ENCODE assay signal across 21 cellular contexts in the genomic region with DNA sequence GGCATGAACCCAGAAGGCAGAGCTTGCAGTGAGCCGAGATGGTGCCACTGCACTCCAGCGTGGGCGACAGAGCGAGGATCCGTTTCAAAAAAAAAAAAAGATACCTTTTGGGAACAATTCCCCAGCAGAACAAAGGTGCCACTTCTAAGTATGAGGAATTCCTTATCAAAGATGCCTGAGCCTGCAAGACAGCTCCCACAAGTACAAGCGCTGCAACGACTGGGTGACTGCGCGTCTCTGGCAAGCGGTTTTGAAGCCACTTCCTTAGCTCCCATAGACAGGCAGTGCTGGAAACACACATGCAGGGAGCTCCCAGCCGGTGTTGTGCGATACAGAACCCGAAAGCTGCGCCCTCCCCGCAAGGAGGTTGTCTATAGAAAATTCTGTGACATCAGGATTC.
"Had no signal": no experiment of that assay in that cellular context is flagged by ENCODE, and none has a peak within 500 bp of the region (broad histone marks: within the 10 kb centered on the region; RNA-seq: fewer than 3 reads in every experiment).

No MANE protein-coding gene starts in this region.

- H3K4me1 ChIP-seq: colonic mucosa, parathyroid adenoma had no signal

- H2AFZ ChIP-seq: parathyroid adenoma had no signal

- H3K4me3 Mint-ChIP-seq: activated CD4-positive, alpha-beta T cell treated with anti-CD3 and anti-CD28 coated beads, Interleukin-2, amount 10 ng/mL, durations not matched to agents 7 days and 5 days; activated T-cell treated with anti-CD3 and anti-CD28 coated beads, Interleukin-2, amount 50 U/mL, for 72 hours; central memory CD8-positive, alpha-beta T cell; endodermal cell; naive thymus-derived CD8-positive, alpha-beta T cell; stimulated activated naive CD8-positive, alpha-beta T cell treated with anti-CD3 and anti-CD28 coated beads, Interleukin-15, amount 100 ng/mL, for 72 hours had no signal

- H3K9ac ChIP-seq: parathyroid adenoma had no signal

- H3K4me3 ChIP-seq: ascending aorta, colonic mucosa, lower lobe of right lung, suprapubic skin, upper lobe of left lung had no signal

- H3K36me3 ChIP-seq: ascending aorta, colonic mucosa, lower lobe of right lung, suprapubic skin, upper lobe of left lung had no signal

- ATAC-seq: activated CD4-positive, CD25-positive, alpha-beta regulatory T cell treated with anti-CD3 and anti-CD28 coated beads, Interleukin-2, amount 50 U/mL, for 24 hours; activated T-cell treated with anti-CD3 and anti-CD28 coated beads, Interleukin-2, amount 50 U/mL, for 72 hours; lower lobe of right lung; naive thymus-derived CD8-positive, alpha-beta T cell; stimulated activated naive CD8-positive, alpha-beta T cell treated with anti-CD3 and anti-CD28 coated beads, Interleukin-15, amount 100 ng/mL, for 72 hours had no signal

- H3K9me3 ChIP-seq: colonic mucosa, upper lobe of left lung had no signal

- DNase-seq: activated CD4-positive, alpha-beta T cell treated with anti-CD3 and anti-CD28 coated beads, Interleukin-2, amount 10 ng/mL, durations not matched to agents 7 days and 5 days; activated effector memory CD4-positive, alpha-beta T cell treated with anti-CD3 and anti-CD28 coated beads, Interleukin-2, amount 50 U/mL, for 16 hours; activated naive CD4-positive, alpha-beta T cell treated with anti-CD3 and anti-CD28 coated beads, Interleukin-2, amount 50 U/mL, for 16 hours; activated T-cell treated with anti-CD3 and anti-CD28 coated beads, Interleukin-2, amount 50 U/mL, for 72 hours; endodermal cell; foreskin fibroblast; hippocampal formation; lower lobe of right lung; naive thymus-derived CD8-positive, alpha-beta T cell; stimulated activated CD4-positive, alpha-beta T cell treated with anti-CD3 and anti-CD28 coated beads, Interleukin-12 subunit alpha, Interleukin-12 subunit beta, amount 100 ng/mL, for 4 hours; stimulated activated CD4-positive, alpha-beta T cell treated with anti-CD3 and anti-CD28 coated beads, Interleukin-1b, Interleukin-23, amount 100 ng/mL, for 48 hours; stimulated activated naive CD8-positive, alpha-beta T cell treated with anti-CD3 and anti-CD28 coated beads, Interleukin-15, amount 100 ng/mL, for 72 hours; T1000; upper lobe of left lung had no signal

- H3K27ac ChIP-seq: colonic mucosa, epithelial cell of prostate, parathyroid adenoma, suprapubic skin had no signal

- H3K27me3 Mint-ChIP-seq: activated CD4-positive, alpha-beta T cell treated with anti-CD3 and anti-CD28 coated beads, Interleukin-2, amount 10 ng/mL, durations not matched to agents 7 days and 5 days; central memory CD8-positive, alpha-beta T cell; naive thymus-derived CD8-positive, alpha-beta T cell; stimulated activated naive CD8-positive, alpha-beta T cell treated with anti-CD3 and anti-CD28 coated beads, Interleukin-15, amount 100 ng/mL, for 72 hours had no signal

- H3K27me3 ChIP-seq: ascending aorta, colonic mucosa, suprapubic skin, upper lobe of left lung had no signal

- H3K27ac Mint-ChIP-seq: activated T-cell treated with anti-CD3 and anti-CD28 coated beads, Interleukin-2, amount 50 U/mL, for 72 hours; endodermal cell; stimulated activated naive CD8-positive, alpha-beta T cell treated with anti-CD3 and anti-CD28 coated beads, Interleukin-15, amount 100 ng/mL, for 72 hours had no signal
